ENCODE assay signal across 12 cellular contexts in genomic region chr1:225423518-225423855, GRCh38. TPM values are rescaled to one million over a fixed set of nuclear protein-coding genes. Genes with fewer than 3 reads are reported as not detected.
A peak's percentile ranks its signal among the peaks of the same experiment; 100 is the strongest.
DNase-seq lines count a peak whose midpoint lies in the region; ATAC-seq, FAIRE-seq and TF ChIP-seq lines count a peak whose summit lies in the region.
"Had no signal": no experiment of that assay in that cellular context is flagged by ENCODE, and none has a peak within 500 bp of the region (broad histone marks: within the 10 kb centered on the region; RNA-seq: fewer than 3 reads in every experiment).

No MANE protein-coding gene starts in this region.

- H3K4me2 ChIP-seq in K562 (ENCODE audit: insufficient read depth, low read length) (peak overlapping the region; percentile 27; the same call in 1 of the 2 replicates), osteoblast (ENCODE audit: insufficient read depth, low read length) (peak overlapping the region; percentile 37)

- intact Hi-C loops in K562 (cut with micrococcal nuclease) = no loop called here

- no peak for TF ChIP-seq EP300 in K562 (IDR thresholded peaks at IDR 0.05; ENCODE audit: low read length)

- POLR2A ChIA-PET in K562 (lab: Yijun Ruan, JAX) = interaction anchor here (0.6 to 2.4 kb wide), 5 partner anchors 9 to 706 kb away, joined by 3 to 14 read pairs (median 3); no protein-coding TSS in a partner anchor

- no peak for TF ChIP-seq POLR2A in K562 (conservative IDR thresholded peaks at IDR 0.05)

- FAIRE-seq in K562 (lab: Jason Lieb, UNC) = no peak
- FAIRE-seq: H1 had no signal

- 45% methylated on average over 2 of the region's 2 CpGs for whole genome bisulfite sequencing in K562 (ENCODE audit: insufficient coverage, low coverage, missing lambda C conversion rate)

- H3K9ac ChIP-seq in K562 (ENCODE audit: insufficient read depth in 1 of 2, low read depth in 2 of 2, low read length in 2 of 2) = peak overlapping the region in 1 of 2 experiments; percentile 6; a peak in 2 of 4 replicates

- peaks cover 72% of the 10 kb centered on the region for H3K36me3 ChIP-seq in K562 (ENCODE audit: control insufficient read depth, insufficient read depth, low read length)
- H3K36me3 ChIP-seq in osteoblast (ENCODE audit: insufficient read depth, low read length) = peaks cover 16% of the 10 kb centered on the region

- H4K20me1 ChIP-seq in K562 (replicated peaks; ENCODE audit: control insufficient read depth, insufficient read depth, low read length) (peaks cover 36% of the 10 kb centered on the region), osteoblast (ENCODE audit: insufficient read depth, low read length) (peaks cover 10% of the 10 kb centered on the region)

- H2AFZ ChIP-seq in K562 (ENCODE audit: low read depth, low read length) (no peak overlapping the region), osteoblast (ENCODE audit: low read length) (no peak overlapping the region)

- no peak for TF ChIP-seq CTCF in K562 (IDR thresholded peaks at IDR 0.05 in 2 of 3, conservative IDR thresholded peaks at IDR 0.05 in 1 of 3; ENCODE audit: insufficient read depth in 2 of 3, low read depth in 1 of 3, low read length in 3 of 3)
- no peak for TF ChIP-seq CTCF in osteoblast (IDR thresholded peaks at IDR 0.05; ENCODE audit: extremely low read depth, low read depth, low read length)
- TF ChIP-seq CTCF in GM10266 (IDR thresholded peaks at IDR 0.05; ENCODE audit: control insufficient read depth, insufficient read depth, low read depth, missing control alignments) = no peak

- DNase-seq in NCI-H82 treated with DMSO at 0.1 percent for 48 hours (lab: John Stamatoyannopoulos, UW; ENCODE audit: unreplicated experiment) = peak; percentile 72
- DNase-seq in NCI-H82 (lab: John Stamatoyannopoulos, UW) = no peak
- DNase-seq in NCI-H1092 treated with DMSO at 0.1 percent for 48 hours (lab: John Stamatoyannopoulos, UW) = peak; percentile 76
- DNase-seq in K562 (ENCODE audit: extremely low read depth in 1 of 4, low spot score in 3 of 4) = no peak
- no peak for DNase-seq in osteoblast (ENCODE audit: insufficient read length, low spot score, missing footprints)
- DNase-seq in NCI-H2029 (lab: John Stamatoyannopoulos, UW) = no peak
- DNase-seq in hippocampal formation (lab: John Stamatoyannopoulos, UW) = no peak
- no peak for DNase-seq in GM10266 (ENCODE audit: extremely low spot score)
- DNase-seq: activated CD4-positive, CD25-positive, alpha-beta regulatory T cell treated with anti-CD3 and anti-CD28 coated beads, Interleukin-2, amount 50 U/mL, for 72 hours; OCI-M1; stimulated activated CD4-positive, alpha-beta T cell treated with anti-CD3 and anti-CD28 coated beads, Interleukin-15, amount 100 ng/mL, for 24 hours had no signal

- BruUV-seq in K562 (replicated peaks; lab: Mats Ljungman, UMichigan) = no TSS peak

- ATAC-seq in K562 = no peak

- H3K9me3 ChIP-seq in K562 (replicated peaks; ENCODE audit: control insufficient read depth, insufficient read depth, low read depth, low read length) (no peaks in the 10 kb centered on the region), osteoblast (ENCODE audit: low read depth, low read length) (no peaks in the 10 kb centered on the region)

- CTCF ChIA-PET in K562 (lab: Yijun Ruan, JAX; ENCODE audit: low intra/inter-chr PET ratio) = no interaction called here

- peaks cover 22 to 28% of the 10 kb centered on the region in 2 experiments for H3K4me1 ChIP-seq in K562 (replicated peaks in 1 of 2; ENCODE audit: control insufficient read depth in 2 of 2, insufficient read depth in 2 of 2, low read length in 2 of 2)
- H3K4me1 ChIP-seq in osteoblast (ENCODE audit: insufficient read depth, low read length) = peaks cover 43% of the 10 kb centered on the region

- no peaks in the 10 kb centered on the region for H3K27me3 ChIP-seq in K562 (ENCODE audit: control insufficient read depth in 2 of 2, insufficient read depth in 2 of 2, low read length in 2 of 2)
- no peaks in the 10 kb centered on the region for H3K27me3 ChIP-seq in osteoblast (ENCODE audit: insufficient read depth, low read length)

- no peak for TF ChIP-seq RAD21 in K562 (CRISPR knock-in tag; conservative IDR thresholded peaks at IDR 0.05 in 1 of 2, IDR thresholded peaks at IDR 0.05 in 1 of 2)

- in situ Hi-C loops in K562 (cut with MboI) = no loop called here

- H3K79me2 ChIP-seq in K562 (ENCODE audit: control insufficient read depth, insufficient read depth, low read length) = peaks cover 94% of the 10 kb centered on the region
- peaks cover 86% of the 10 kb centered on the region for H3K79me2 ChIP-seq in osteoblast (ENCODE audit: insufficient read depth, low read length)

- peaks cover 10% of the 10 kb centered on the region for H3K9me1 ChIP-seq in K562 (ENCODE audit: control insufficient read depth, insufficient read depth, low read length)

- H3K4me3 ChIP-seq in K562 (no peak overlapping the region), osteoblast (ENCODE audit: insufficient read depth, low read length) (peak overlapping the region; percentile 2)

- peak overlapping the region; percentile 24; the same call in 2 of the 3 replicates for H3K27ac ChIP-seq in K562 (ENCODE audit: extremely low read depth, low read depth, low read length)
- peak overlapping the region; percentile 95 for H3K27ac ChIP-seq in osteoblast (ENCODE audit: low read depth, low read length)

TF ChIP-seq in K562, 482 proteins besides CTCF, POLR2A, EP300 and RAD21:
- TF ChIP-seq HDAC6 (IDR thresholded peaks at IDR 0.05; ENCODE audit: low read depth, low read length) (no peak), TAF9B (IDR thresholded peaks at IDR 0.05; ENCODE audit: partially characterized antibody) (no peak), SUPT5H (IDR thresholded peaks at IDR 0.05) (peak; percentile 42; the same call in 1 of the 2 replicates), DDX20 (tag; IDR thresholded peaks at IDR 0.05; ENCODE audit: low read depth) (no peak)

RNA-seq across cellular contexts. Expression of gene LBR, which starts 4.4 kb away (rescaled TPM):
- 218 and 419 TPM in 2 replicates for total RNA-seq in K562 (2011; cell fraction: chromatin; rRNA removed; ENCODE audit: low replicate concordance)
- 192 and 198 TPM in 2 replicates for total RNA-seq in K562 (2011; cell fraction: nucleolus; rRNA removed)
- total RNA-seq in K562 (2011; cell fraction: nucleoplasm; rRNA removed) = 268 and 304 TPM in 2 replicates
- total RNA-seq in K562 (2014; rRNA removed) (102 and 116 TPM in 2 replicates), K562 (2014; rRNA removed; fragmentation: Illumina TruSeq; extraction: Trizol) (205 and 234 TPM in 2 replicates), K562 (2015; rRNA removed; fragmentation: Illumina TruSeq; extraction: Trizol) (177 and 192 TPM in 2 replicates), K562 (2021) (229 and 235 TPM in 2 replicates), osteoblast (25.3 and 30.4 TPM in 2 replicates)
- polyA plus RNA-seq in K562 (2011; rRNA removed) (170 and 197 TPM in 2 replicates), K562 (2014; fragmentation: Illumina TruSeq; extraction: Trizol) (160 and 197 TPM in 2 replicates), K562 (2014; fragmentation: Nextera tagmentation; extraction: Ambion mirVana) (100 to 1,000 TPM; 203 to 217 TPM), K562 (2014; rRNA removed) (144 and 147 TPM in 2 replicates)
- polyA plus RNA-seq in K562 (2011; cell fraction: cytosol; rRNA removed) = 90.3 and 164 TPM in 2 replicates
- 137 and 143 TPM in 2 replicates for polyA plus RNA-seq in K562 (2011; cell fraction: nucleus; rRNA removed)
- polyA plus RNA-seq in K562 (2012) = 106 and 154 TPM in 2 replicates
- 186 and 194 TPM in 2 replicates for polyA minus RNA-seq in K562 (2011; rRNA and poly(A)+ RNA removed)
- polyA minus RNA-seq in K562 (2011; cell fraction: cytosol; rRNA and poly(A)+ RNA removed) = 95.8 and 96.2 TPM in 2 replicates
- polyA minus RNA-seq in K562 (2011; cell fraction: nucleus; rRNA and poly(A)+ RNA removed) = 102 and 157 TPM in 2 replicates

Comparison
In these comparisons a context has a peak if more than half of its experiments do, and no peak if none do; other contexts are left out.
1. DNase-seq: peak in NCI-H82 treated with DMSO at 0.1 percent for 48 hours (single experiment) and NCI-H1092 treated with DMSO at 0.1 percent for 48 hours (single experiment); none in NCI-H82 (single experiment), K562 (0 of 4), osteoblast (single experiment), NCI-H2029 (single experiment), hippocampal formation (0 of 2) and GM10266 (single experiment).